In genomic region chr16:65537336-65537735, GRCh38 we compare ENCODE assay signal across 20 cellular contexts.
DNase-seq lines count a peak whose midpoint lies in the region; ATAC-seq, FAIRE-seq and TF ChIP-seq lines count a peak whose summit lies in the region.
"Had no signal": no experiment of that assay in that cellular context is flagged by ENCODE, and none has a peak within 500 bp of the region (broad histone marks: within the 10 kb centered on the region; RNA-seq: fewer than 3 reads in every experiment).

No MANE protein-coding gene starts in this region.

- no peaks in the 10 kb centered on the region for H3K27me3 ChIP-seq in GM23248 (replicated peaks; ENCODE audit: insufficient read depth)
- no peaks in the 10 kb centered on the region for H3K27me3 ChIP-seq in bronchial epithelial cell (ENCODE audit: control insufficient read depth, insufficient read depth, low read length)
- H3K27me3 ChIP-seq: BLaER1 had no signal

- in situ Hi-C loops in GM23248 (cut with MboI), result no loop called here

- H3K27ac Mint-ChIP-seq in activated CD4-positive, alpha-beta T cell treated with anti-CD3 and anti-CD28 coated beads, Interleukin-2, amount 10 ng/mL, durations not matched to agents 7 days and 5 days, result no peak overlapping the region
- H3K27ac Mint-ChIP-seq: CD14-positive monocyte; CD4-positive, alpha-beta memory T cell; GM23338 had no signal

- peaks cover 5% of the 10 kb centered on the region for H3K9me3 Mint-ChIP-seq in activated CD4-positive, alpha-beta T cell treated with anti-CD3 and anti-CD28 coated beads, Interleukin-2, amount 10 ng/mL, durations not matched to agents 7 days and 5 days
- H3K9me3 Mint-ChIP-seq: GM23338 had no signal

- H3K36me3 ChIP-seq in GM23248 (ENCODE audit: low read depth), result no peaks in the 10 kb centered on the region
- H3K36me3 ChIP-seq in bronchial epithelial cell (ENCODE audit: control insufficient read depth, insufficient read depth, low read length), result no peaks in the 10 kb centered on the region
- H3K36me3 ChIP-seq in urinary bladder (ENCODE audit: insufficient read depth), result no peaks in the 10 kb centered on the region
- H3K36me3 ChIP-seq: BLaER1 had no signal

- FAIRE-seq in bronchial epithelial cell (lab: Jason Lieb, UNC), result no peak
- FAIRE-seq: A204.1, GM12892, GM18507, H54 had no signal

- DNase-seq in GM23248, result peak; percentile 56
- DNase-seq in bronchial epithelial cell (ENCODE audit: low read depth), result peak; percentile 15
- DNase-seq in fibroblast of peridontal ligament (ENCODE audit: extremely low read depth), result peak; percentile 58
- DNase-seq in posterior vena cava (ENCODE audit: low spot score), result no peak
- DNase-seq in activated CD4-positive, alpha-beta T cell treated with anti-CD3 and anti-CD28 coated beads, Interleukin-2, amount 10 ng/mL, durations not matched to agents 7 days and 5 days, result no peak
- DNase-seq: ACHN; CD4-positive, alpha-beta memory T cell; DMS153; DMS79; GDM1; HCEC 1CT had no signal

- no peaks in the 10 kb centered on the region for H4K20me1 ChIP-seq in GM23248 (ENCODE audit: insufficient read depth)
- H4K20me1 ChIP-seq: BLaER1 had no signal

- no peak overlapping the region for H3K4me3 Mint-ChIP-seq in activated CD4-positive, alpha-beta T cell treated with anti-CD3 and anti-CD28 coated beads, Interleukin-2, amount 10 ng/mL, durations not matched to agents 7 days and 5 days
- H3K4me3 Mint-ChIP-seq: CD14-positive monocyte; CD4-positive, alpha-beta memory T cell; GM23338 had no signal

- ATAC-seq in HG02798 (IDR thresholded peaks at IDR 0.05; ENCODE audit: poor library complexity, unreplicated experiment), result no peak
- ATAC-seq: GM23338 had no signal

- H3K9me2 ChIP-seq in GM23248 (ENCODE audit: insufficient read depth), result no peaks in the 10 kb centered on the region

- intact Hi-C loops in posterior vena cava (cut with DNase I), result no loop called here

- H3K36me3 Mint-ChIP-seq in activated CD4-positive, alpha-beta T cell treated with anti-CD3 and anti-CD28 coated beads, Interleukin-2, amount 10 ng/mL, durations not matched to agents 7 days and 5 days (ENCODE audit: low read depth), result no peaks in the 10 kb centered on the region
- H3K36me3 Mint-ChIP-seq: CD14-positive monocyte; CD4-positive, alpha-beta memory T cell had no signal

- no peak overlapping the region for H3K4me2 ChIP-seq in GM23248 (ENCODE audit: unreplicated experiment)
- H3K4me2 ChIP-seq: BLaER1, GM23338 had no signal

- POLR2A ChIA-PET in activated CD4-positive, alpha-beta T cell treated with anti-CD3 and anti-CD28 coated beads, Interleukin-2, amount 10 ng/mL, durations not matched to agents 7 days and 5 days (lab: Charles Lee), result no interaction called here

- H3K4me1 Mint-ChIP-seq in activated CD4-positive, alpha-beta T cell treated with anti-CD3 and anti-CD28 coated beads, Interleukin-2, amount 10 ng/mL, durations not matched to agents 7 days and 5 days, result no peaks in the 10 kb centered on the region
- H3K4me1 Mint-ChIP-seq: GM23338 had no signal

- H3K27me3 Mint-ChIP-seq in activated CD4-positive, alpha-beta T cell treated with anti-CD3 and anti-CD28 coated beads, Interleukin-2, amount 10 ng/mL, durations not matched to agents 7 days and 5 days, result no peaks in the 10 kb centered on the region

- peaks cover 38% of the 10 kb centered on the region for H3F3A ChIP-seq in GM23248 (ENCODE audit: insufficient read depth)

- H3K79me2 ChIP-seq in GM23248 (ENCODE audit: insufficient read depth), result no peaks in the 10 kb centered on the region

- no peak overlapping the region for H2AFZ ChIP-seq in GM23248
- H2AFZ ChIP-seq: GM23338 had no signal

- no peak for TF ChIP-seq CTCF in bronchial epithelial cell (IDR thresholded peaks at IDR 0.05; ENCODE audit: insufficient read depth, low read length, severe bottlenecking)

- H3K27ac ChIP-seq in GM23248 (no peak overlapping the region), urinary bladder (ENCODE audit: low read depth) (peak overlapping the region; percentile 32)
- H3K27ac ChIP-seq: BLaER1 had no signal

- H3K9me3 ChIP-seq in GM23248 (ENCODE audit: low read depth), result no peaks in the 10 kb centered on the region
- H3K9me3 ChIP-seq: BLaER1 had no signal

- no peak overlapping the region for H3K4me3 ChIP-seq in GM23248
- H3K4me3 ChIP-seq in bronchial epithelial cell (ENCODE audit: low read depth, low read length), result no peak overlapping the region
- no peak overlapping the region for H3K4me3 ChIP-seq in urinary bladder (ENCODE audit: low read depth, low read length)
- H3K4me3 ChIP-seq: BLaER1, GM23338 had no signal

- no peak overlapping the region for H3K9ac ChIP-seq in GM23248
- H3K9ac ChIP-seq: BLaER1 had no signal

- CTCF ChIA-PET in activated CD4-positive, alpha-beta T cell treated with anti-CD3 and anti-CD28 coated beads, Interleukin-2, amount 10 ng/mL, durations not matched to agents 7 days and 5 days (lab: Charles Lee), result no interaction called here

- WGBS in GM23248 (ENCODE audit: low coverage in 1 of 2, low lambda C conversion rate in 2 of 2, missing lambda C conversion rate in 2 of 2), 2 experiments, result 0 to 13% methylated on average over 1 of the region's 1 CpG
- WGBS in urinary bladder, result 64% methylated on average over 1 of the region's 1 CpG

- H3K4me1 ChIP-seq in GM23248 (ENCODE audit: insufficient read depth), result peaks cover 45% of the 10 kb centered on the region
- H3K4me1 ChIP-seq in urinary bladder (ENCODE audit: insufficient read depth), result no peaks in the 10 kb centered on the region
- H3K4me1 ChIP-seq: BLaER1 had no signal

Comparison
In these comparisons a context has a peak if more than half of its experiments do, and no peak if none do; other contexts are left out.
1. DNase-seq: peak in GM23248 (single experiment), bronchial epithelial cell (single experiment) and fibroblast of peridontal ligament (single experiment); none in posterior vena cava (single experiment) and activated CD4-positive, alpha-beta T cell treated with anti-CD3 and anti-CD28 coated beads, Interleukin-2, amount 10 ng/mL, durations not matched to agents 7 days and 5 days (single experiment).